16 cellular contexts compared by ENCODE assay signal in genomic region chr15:63221346-63221745, GRCh38. TPM values are rescaled to one million over a fixed set of nuclear protein-coding genes. Genes with fewer than 3 reads are reported as not detected.
DNase-seq lines count a peak whose midpoint lies in the region; ATAC-seq and TF ChIP-seq lines count a peak whose summit lies in the region.
"Had no signal": no experiment of that assay in that cellular context is flagged by ENCODE, and none has a peak within 500 bp of the region (broad histone marks: within the 10 kb centered on the region; RNA-seq: fewer than 3 reads in every experiment).

No MANE protein-coding gene starts in this region.

- DNase-seq in CD4-positive, CD25-positive, alpha-beta regulatory T cell = no peak
- DNase-seq in T-helper 17 cell (no peak), heart right ventricle (peak in 1 of 2 donors; percentile 59), posterior vena cava (ENCODE audit: low spot score) (peak; percentile 82), NCI-H526 (lab: John Stamatoyannopoulos, UW) (no peak), NCI-H2107 (lab: John Stamatoyannopoulos, UW) (no peak)
- DNase-seq in activated T-helper 1 cell treated with anti-CD3 and anti-CD28 coated beads, Interleukin-12 subunit alpha, Interleukin-12 subunit beta, Interleukin-2, Interleukin-4 antibody, amounts not matched to agents 30 ng/mL and 10 ng/mL and 1 ng/mL, durations not matched to agents 14 hours and 24 hours and 36 hours (ENCODE audit: low spot score) = no peak
- DNase-seq: activated CD4-positive, alpha-beta T cell treated with anti-CD3 and anti-CD28 coated beads for 4 hours; activated effector memory CD4-positive, alpha-beta T cell treated with Interleukin-2 at 50 U/mL for 16 hours; cerebellar nuclear complex; GDM1; NCI-H1436 treated with DMSO at 0.1 percent for 48 hours; NCI-H774; SK-N-SH had no signal

- peaks cover 33% of the 10 kb centered on the region for H3K36me3 ChIP-seq in CD4-positive, CD25-positive, alpha-beta regulatory T cell (ENCODE audit: control insufficient read depth, insufficient read depth, low read length)
- H3K36me3 ChIP-seq in heart right ventricle = peaks cover 0 to 33% (median 0%) of the 10 kb centered on the region in 9 donors

- no peak overlapping the region for H3K27ac ChIP-seq in CD4-positive, CD25-positive, alpha-beta regulatory T cell (ENCODE audit: insufficient read depth, low read length, poor library complexity, severe bottlenecking)
- peak overlapping the region in 4 of 10 donors; percentile 18 to 70 (median 38) for H3K27ac ChIP-seq in heart right ventricle

- intact Hi-C loops in heart right ventricle (cut with DNase I) (no loop called here), posterior vena cava (cut with DNase I) (no loop called here)
- intact Hi-C loops in activated T-helper 1 cell treated with anti-CD3 and anti-CD28 coated beads, Interleukin-12 subunit alpha, Interleukin-12 subunit beta, Interleukin-2, Interleukin-4 antibody, amounts not matched to agents 30 ng/mL and 10 ng/mL and 1 ng/mL, durations not matched to agents 14 hours and 24 hours and 36 hours (cut with micrococcal nuclease) = no loop called here

- H3K27me3 ChIP-seq in CD4-positive, CD25-positive, alpha-beta regulatory T cell (ENCODE audit: control insufficient read depth, insufficient read depth, low read length) = no peaks in the 10 kb centered on the region
- no peaks in the 10 kb centered on the region for H3K27me3 ChIP-seq in heart right ventricle

- no peak overlapping the region for H3K4me3 ChIP-seq in CD4-positive, CD25-positive, alpha-beta regulatory T cell (ENCODE audit: low read depth, low read length)
- H3K4me3 ChIP-seq in heart right ventricle = no peak overlapping the region

- no peak overlapping the region for H3K4me3 Mint-ChIP-seq in CD4-positive, CD25-positive, alpha-beta regulatory T cell
- no peak overlapping the region for H3K4me3 Mint-ChIP-seq in T-helper 17 cell
- H3K4me3 Mint-ChIP-seq in activated T-helper 1 cell treated with anti-CD3 and anti-CD28 coated beads, Interleukin-12 subunit alpha, Interleukin-12 subunit beta, Interleukin-2, Interleukin-4 antibody, amounts not matched to agents 30 ng/mL and 10 ng/mL and 1 ng/mL, durations not matched to agents 14 hours and 24 hours and 36 hours = no peak overlapping the region
- H3K4me3 Mint-ChIP-seq: B cell had no signal

- no peaks in the 10 kb centered on the region for H3K9me3 ChIP-seq in CD4-positive, CD25-positive, alpha-beta regulatory T cell (ENCODE audit: control insufficient read depth in 2 of 2, low read length in 2 of 2)
- H3K9me3 ChIP-seq in T-helper 17 cell (ENCODE audit: control insufficient read depth, low read length, poor library complexity, severe bottlenecking) = no peaks in the 10 kb centered on the region
- H3K9me3 ChIP-seq in heart right ventricle = no peaks in the 10 kb centered on the region
- H3K9me3 ChIP-seq: SK-N-SH had no signal

- no peak for TF ChIP-seq CTCF in heart right ventricle (IDR thresholded peaks at IDR 0.05)

- ATAC-seq in CD4-positive, CD25-positive, alpha-beta regulatory T cell (ENCODE audit: low read depth in 2 of 2) = no peak
- peak; percentile 27 for ATAC-seq in T-helper 17 cell
- peak; percentile 74 to 87 (median 80) for ATAC-seq in heart right ventricle
- ATAC-seq in GM18519 (IDR thresholded peaks at IDR 0.05; ENCODE audit: low FRiP score, unreplicated experiment) = no peak

- peaks cover 25% of the 10 kb centered on the region for H3K36me3 Mint-ChIP-seq in CD4-positive, CD25-positive, alpha-beta regulatory T cell
- peaks cover 2% of the 10 kb centered on the region for H3K36me3 Mint-ChIP-seq in T-helper 17 cell (ENCODE audit: low read depth)
- peaks cover 33% of the 10 kb centered on the region for H3K36me3 Mint-ChIP-seq in activated T-helper 1 cell treated with anti-CD3 and anti-CD28 coated beads, Interleukin-12 subunit alpha, Interleukin-12 subunit beta, Interleukin-2, Interleukin-4 antibody, amounts not matched to agents 30 ng/mL and 10 ng/mL and 1 ng/mL, durations not matched to agents 14 hours and 24 hours and 36 hours (ENCODE audit: low read depth)

- 26 to 47% methylated on average over 3 of the region's 3 CpGs for WGBS in heart right ventricle, 2 donors

- no peaks in the 10 kb centered on the region for H3K27me3 Mint-ChIP-seq in CD4-positive, CD25-positive, alpha-beta regulatory T cell
- no peaks in the 10 kb centered on the region for H3K27me3 Mint-ChIP-seq in T-helper 17 cell
- no peaks in the 10 kb centered on the region for H3K27me3 Mint-ChIP-seq in activated T-helper 1 cell treated with anti-CD3 and anti-CD28 coated beads, Interleukin-12 subunit alpha, Interleukin-12 subunit beta, Interleukin-2, Interleukin-4 antibody, amounts not matched to agents 30 ng/mL and 10 ng/mL and 1 ng/mL, durations not matched to agents 14 hours and 24 hours and 36 hours (ENCODE audit: insufficient read depth)
- H3K27me3 Mint-ChIP-seq: B cell had no signal

- peaks cover 17% of the 10 kb centered on the region for H3K4me1 ChIP-seq in CD4-positive, CD25-positive, alpha-beta regulatory T cell (ENCODE audit: control insufficient read depth, insufficient read depth, low read length, poor library complexity, severe bottlenecking)
- H3K4me1 ChIP-seq in heart right ventricle = peaks cover 10 to 75% (median 27%) of the 10 kb centered on the region in 9 donors

- H3K4me1 Mint-ChIP-seq in CD4-positive, CD25-positive, alpha-beta regulatory T cell = peaks cover 47 to 79% (median 63%) of the 10 kb centered on the region in 4 donors
- H3K4me1 Mint-ChIP-seq in T-helper 17 cell = peaks cover 27% of the 10 kb centered on the region
- peaks cover 45% of the 10 kb centered on the region for H3K4me1 Mint-ChIP-seq in activated T-helper 1 cell treated with anti-CD3 and anti-CD28 coated beads, Interleukin-12 subunit alpha, Interleukin-12 subunit beta, Interleukin-2, Interleukin-4 antibody, amounts not matched to agents 30 ng/mL and 10 ng/mL and 1 ng/mL, durations not matched to agents 14 hours and 24 hours and 36 hours (ENCODE audit: low read depth)

- H3K27ac Mint-ChIP-seq in CD4-positive, CD25-positive, alpha-beta regulatory T cell = peak overlapping the region in 2 of 3 donors; percentile 88 to 92
- H3K27ac Mint-ChIP-seq in T-helper 17 cell = no peak overlapping the region
- no peak overlapping the region for H3K27ac Mint-ChIP-seq in activated T-helper 1 cell treated with anti-CD3 and anti-CD28 coated beads, Interleukin-12 subunit alpha, Interleukin-12 subunit beta, Interleukin-2, Interleukin-4 antibody, amounts not matched to agents 30 ng/mL and 10 ng/mL and 1 ng/mL, durations not matched to agents 14 hours and 24 hours and 36 hours
- H3K27ac Mint-ChIP-seq: B cell had no signal

- no peaks in the 10 kb centered on the region for H3K9me3 Mint-ChIP-seq in CD4-positive, CD25-positive, alpha-beta regulatory T cell
- H3K9me3 Mint-ChIP-seq in activated T-helper 1 cell treated with anti-CD3 and anti-CD28 coated beads, Interleukin-12 subunit alpha, Interleukin-12 subunit beta, Interleukin-2, Interleukin-4 antibody, amounts not matched to agents 30 ng/mL and 10 ng/mL and 1 ng/mL, durations not matched to agents 14 hours and 24 hours and 36 hours = no peaks in the 10 kb centered on the region

RNA-seq across cellular contexts. Expression of gene RAB8B, which starts 31.9 kb away (rescaled TPM):
- total RNA-seq in CD4-positive, CD25-positive, alpha-beta regulatory T cell = 114 TPM
- polyA plus RNA-seq in CD4-positive, CD25-positive, alpha-beta regulatory T cell = 10 to 100 TPM; 67.4 to 82.4 (median 74.4) TPM
- 100 to 1,000 TPM in 1 of 2 donors, 10 to 100 TPM in 1; 78.1 to 108 TPM for total RNA-seq in T-helper 17 cell
- total RNA-seq in heart right ventricle = 10 to 100 TPM in 4 of 10 donors, 1 to 10 TPM in 6; 6.0 to 27.7 (median 7.4) TPM
- 1 to 10 TPM; 4.4 to 4.5 TPM for polyA plus RNA-seq in heart right ventricle
- 10 to 100 TPM; 46.8 to 51.8 TPM for total RNA-seq in posterior vena cava
- total RNA-seq in activated T-helper 1 cell treated with anti-CD3 and anti-CD28 coated beads, Interleukin-12 subunit alpha, Interleukin-12 subunit beta, Interleukin-2, Interleukin-4 antibody, amounts not matched to agents 30 ng/mL and 10 ng/mL and 1 ng/mL, durations not matched to agents 14 hours and 24 hours and 36 hours = 135 and 149 TPM in 2 replicates

RNA-seq across cellular contexts. Expression of gene APH1B, which starts 56.1 kb away (rescaled TPM):
- total RNA-seq in CD4-positive, CD25-positive, alpha-beta regulatory T cell = 19.0 TPM
- polyA plus RNA-seq in CD4-positive, CD25-positive, alpha-beta regulatory T cell = 10 to 100 TPM in 2 of 4 donors, 1 to 10 TPM in 2; 9.1 to 16.2 (median 11.6) TPM
- total RNA-seq in T-helper 17 cell = 10 to 100 TPM; 11.8 to 17.6 TPM
- total RNA-seq in heart right ventricle = 10 to 100 TPM in 2 of 10 donors, 1 to 10 TPM in 8; 4.8 to 11.4 (median 8.4) TPM
- 1 to 10 TPM; 1.7 to 4.9 TPM for polyA plus RNA-seq in heart right ventricle
- total RNA-seq in posterior vena cava = 10 to 100 TPM; 20.9 to 21.2 TPM
- 4.1 and 6.2 TPM in 2 replicates for total RNA-seq in activated T-helper 1 cell treated with anti-CD3 and anti-CD28 coated beads, Interleukin-12 subunit alpha, Interleukin-12 subunit beta, Interleukin-2, Interleukin-4 antibody, amounts not matched to agents 30 ng/mL and 10 ng/mL and 1 ng/mL, durations not matched to agents 14 hours and 24 hours and 36 hours

Comparison
In these comparisons a context has a peak if more than half of its experiments do, and no peak if none do; other contexts are left out.
1. ATAC-seq: peak in T-helper 17 cell (single experiment) and heart right ventricle (8 of 8); none in CD4-positive, CD25-positive, alpha-beta regulatory T cell (0 of 2) and GM18519 (single experiment).
2. H3K27ac Mint-ChIP-seq: peak in CD4-positive, CD25-positive, alpha-beta regulatory T cell (2 of 3); none in T-helper 17 cell (single experiment) and activated T-helper 1 cell treated with anti-CD3 and anti-CD28 coated beads, Interleukin-12 subunit alpha, Interleukin-12 subunit beta, Interleukin-2, Interleukin-4 antibody, amounts not matched to agents 30 ng/mL and 10 ng/mL and 1 ng/mL, durations not matched to agents 14 hours and 24 hours and 36 hours (single experiment).